In the genomic region with DNA sequence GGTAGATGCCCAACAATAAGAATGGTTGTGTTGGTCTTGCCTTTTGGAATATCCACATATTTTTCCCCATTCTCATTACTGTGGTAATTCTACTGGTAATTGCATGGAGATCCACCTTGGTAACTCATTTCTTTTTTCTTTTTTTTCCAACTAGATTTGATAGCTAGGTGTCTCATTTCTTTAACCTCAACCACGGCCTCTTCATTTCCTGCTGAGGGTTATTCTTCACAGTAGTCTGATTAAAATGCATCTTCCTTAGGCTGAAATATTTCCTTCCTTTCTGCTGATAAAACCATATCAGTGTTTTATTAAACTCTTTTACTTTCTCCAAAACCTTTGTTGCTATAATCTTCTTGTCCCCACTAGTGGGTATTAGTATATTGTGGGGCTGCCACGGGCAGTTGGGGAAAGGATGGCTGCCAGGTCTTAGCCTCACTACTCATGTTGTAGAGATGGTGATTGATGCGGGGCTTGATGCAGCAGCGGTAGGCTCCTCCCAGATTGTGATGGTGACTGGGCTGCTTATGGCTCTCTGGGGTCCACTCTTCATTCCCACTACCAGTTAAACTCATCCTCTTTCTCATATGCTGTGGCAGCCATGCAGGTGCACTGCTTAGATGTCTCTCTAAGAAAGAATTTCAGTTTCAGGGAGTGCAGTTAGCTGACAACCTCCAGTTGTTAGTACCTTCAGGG, we compare ENCODE assay signal across 13 cellular contexts. TPM values are rescaled to one million over a fixed set of nuclear protein-coding genes. Genes with fewer than 3 reads are reported as not detected.
A peak's percentile ranks its signal among the peaks of the same experiment; 100 is the strongest.
DNase-seq lines count a peak whose midpoint lies in the region; ATAC-seq and TF ChIP-seq lines count a peak whose summit lies in the region.
"Had no signal": no experiment of that assay in that cellular context is flagged by ENCODE, and none has a peak within 500 bp of the region (broad histone marks: within the 10 kb centered on the region; RNA-seq: fewer than 3 reads in every experiment).

No MANE protein-coding gene starts in this region.

- DNase-seq in activated T-cell treated with anti-CD3 and anti-CD28 coated beads, Interleukin-2, amount 50 U/mL, for 24 hours = no peak
- DNase-seq in activated T-cell treated with anti-CD3 and anti-CD28 coated beads for 4 hours = no peak
- DNase-seq in WTC11 (ENCODE audit: low spot score) = no peak
- DNase-seq in stimulated activated naive CD4-positive, alpha-beta T cell treated with Interleukin-2 at 50 U/mL for 16 hours (lab: John Stamatoyannopoulos, UW) = no peak
- no peak for DNase-seq in anterior cingulate cortex (lab: John Stamatoyannopoulos, UW)
- no peak for DNase-seq in GM19240 (ENCODE audit: insufficient read length, low spot score)
- DNase-seq: ACHN, hippocampal formation, IMR-90, NCI-H82 had no signal

- peaks cover 64% of the 10 kb centered on the region for H3K4me1 Mint-ChIP-seq in activated T-cell treated with anti-CD3 and anti-CD28 coated beads, Interleukin-2, amount 50 U/mL, for 24 hours (ENCODE audit: low read depth)
- H3K4me1 Mint-ChIP-seq in WTC11 = peaks cover 4% of the 10 kb centered on the region; the same call in 1 of the 2 replicates
- H3K4me1 Mint-ChIP-seq in stimulated activated naive CD8-positive, alpha-beta T cell treated with anti-CD3 and anti-CD28 coated beads, Interleukin-15, Interleukin-2, amounts not matched to agents 100 ng/mL and 50 ng/mL, for 24 hours (ENCODE audit: low read depth) = peaks cover 54% of the 10 kb centered on the region
- H3K4me1 Mint-ChIP-seq: neural crest cell had no signal

- no peak for TF ChIP-seq CTCF in WTC11 (IDR thresholded peaks at IDR 0.05)

- H3K36me3 Mint-ChIP-seq in activated T-cell treated with anti-CD3 and anti-CD28 coated beads, Interleukin-2, amount 50 U/mL, for 24 hours (ENCODE audit: low read depth) = peaks cover 37% of the 10 kb centered on the region
- H3K36me3 Mint-ChIP-seq in WTC11 = no peaks in the 10 kb centered on the region
- H3K36me3 Mint-ChIP-seq in stimulated activated naive CD8-positive, alpha-beta T cell treated with anti-CD3 and anti-CD28 coated beads, Interleukin-15, Interleukin-2, amounts not matched to agents 100 ng/mL and 50 ng/mL, for 24 hours (ENCODE audit: low read depth) = peaks cover 23% of the 10 kb centered on the region

- no peaks in the 10 kb centered on the region for H3K9me3 Mint-ChIP-seq in activated T-cell treated with anti-CD3 and anti-CD28 coated beads, Interleukin-2, amount 50 U/mL, for 24 hours
- no peaks in the 10 kb centered on the region for H3K9me3 Mint-ChIP-seq in WTC11
- no peaks in the 10 kb centered on the region for H3K9me3 Mint-ChIP-seq in stimulated activated naive CD8-positive, alpha-beta T cell treated with anti-CD3 and anti-CD28 coated beads, Interleukin-15, Interleukin-2, amounts not matched to agents 100 ng/mL and 50 ng/mL, for 24 hours

- H3K27ac Mint-ChIP-seq in activated T-cell treated with anti-CD3 and anti-CD28 coated beads, Interleukin-2, amount 50 U/mL, for 24 hours = peak overlapping the region; percentile 79
- H3K27ac Mint-ChIP-seq in WTC11 = peak overlapping the region; percentile 41
- peak overlapping the region; percentile 81 for H3K27ac Mint-ChIP-seq in stimulated activated naive CD8-positive, alpha-beta T cell treated with anti-CD3 and anti-CD28 coated beads, Interleukin-15, Interleukin-2, amounts not matched to agents 100 ng/mL and 50 ng/mL, for 24 hours

- POLR2A ChIA-PET in WTC11 (lab: Charles Lee) = no interaction called here

- no peaks in the 10 kb centered on the region for H3K27me3 Mint-ChIP-seq in activated T-cell treated with anti-CD3 and anti-CD28 coated beads, Interleukin-2, amount 50 U/mL, for 24 hours
- H3K27me3 Mint-ChIP-seq in WTC11 (ENCODE audit: low read depth) = no peaks in the 10 kb centered on the region
- no peaks in the 10 kb centered on the region for H3K27me3 Mint-ChIP-seq in stimulated activated naive CD8-positive, alpha-beta T cell treated with anti-CD3 and anti-CD28 coated beads, Interleukin-15, Interleukin-2, amounts not matched to agents 100 ng/mL and 50 ng/mL, for 24 hours

- ATAC-seq in HG02840 (IDR thresholded peaks at IDR 0.05; ENCODE audit: low FRiP score, unreplicated experiment) = peak; percentile 66
- no peak for ATAC-seq in WTC11

- CTCF ChIA-PET in WTC11 (lab: Charles Lee) = no interaction called here

- H3K4me3 Mint-ChIP-seq in activated T-cell treated with anti-CD3 and anti-CD28 coated beads, Interleukin-2, amount 50 U/mL, for 24 hours = peak overlapping the region; percentile 18
- no peak overlapping the region for H3K4me3 Mint-ChIP-seq in WTC11
- H3K4me3 Mint-ChIP-seq in stimulated activated naive CD8-positive, alpha-beta T cell treated with anti-CD3 and anti-CD28 coated beads, Interleukin-15, Interleukin-2, amounts not matched to agents 100 ng/mL and 50 ng/mL, for 24 hours = peak overlapping the region; percentile 11
- H3K4me3 Mint-ChIP-seq: neural crest cell had no signal

TF ChIP-seq in WTC11, 78 proteins besides CTCF, POLR2A, EP300 and RAD21 (continues in another document):
- TF ChIP-seq NR3C1 (CRISPR knock-in tag; conservative IDR thresholded peaks at IDR 0.05; ENCODE audit: low read depth) = no peak
- TF ChIP-seq FOXJ3 (CRISPR knock-in tag; IDR thresholded peaks at IDR 0.05; ENCODE audit: borderline replicate concordance) = no peak
- no peak for TF ChIP-seq ZNF317 (CRISPR knock-in tag; IDR thresholded peaks at IDR 0.05; ENCODE audit: borderline replicate concordance, low read depth)
- TF ChIP-seq, protein P1, sequence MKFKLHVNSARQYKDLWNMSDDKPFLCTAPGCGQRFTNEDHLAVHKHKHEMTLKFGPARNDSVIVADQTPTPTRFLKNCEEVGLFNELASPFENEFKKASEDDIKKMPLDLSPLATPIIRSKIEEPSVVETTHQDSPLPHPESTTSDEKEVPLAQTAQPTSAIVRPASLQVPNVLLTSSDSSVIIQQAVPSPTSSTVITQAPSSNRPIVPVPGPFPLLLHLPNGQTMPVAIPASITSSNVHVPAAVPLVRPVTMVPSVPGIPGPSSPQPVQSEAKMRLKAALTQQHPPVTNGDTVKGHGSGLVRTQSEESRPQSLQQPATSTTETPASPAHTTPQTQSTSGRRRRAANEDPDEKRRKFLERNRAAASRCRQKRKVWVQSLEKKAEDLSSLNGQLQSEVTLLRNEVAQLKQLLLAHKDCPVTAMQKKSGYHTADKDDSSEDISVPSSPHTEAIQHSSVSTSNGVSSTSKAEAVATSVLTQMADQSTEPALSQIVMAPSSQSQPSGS (CRISPR knock-in tag; IDR thresholded peaks at IDR 0.05; ENCODE audit: borderline replicate concordance, low read depth) = no peak
- no peak for TF ChIP-seq ERG (CRISPR knock-in tag; IDR thresholded peaks at IDR 0.05)
- no peak for TF ChIP-seq FOXK1 (CRISPR knock-in tag; IDR thresholded peaks at IDR 0.05)
- TF ChIP-seq, protein P2, sequence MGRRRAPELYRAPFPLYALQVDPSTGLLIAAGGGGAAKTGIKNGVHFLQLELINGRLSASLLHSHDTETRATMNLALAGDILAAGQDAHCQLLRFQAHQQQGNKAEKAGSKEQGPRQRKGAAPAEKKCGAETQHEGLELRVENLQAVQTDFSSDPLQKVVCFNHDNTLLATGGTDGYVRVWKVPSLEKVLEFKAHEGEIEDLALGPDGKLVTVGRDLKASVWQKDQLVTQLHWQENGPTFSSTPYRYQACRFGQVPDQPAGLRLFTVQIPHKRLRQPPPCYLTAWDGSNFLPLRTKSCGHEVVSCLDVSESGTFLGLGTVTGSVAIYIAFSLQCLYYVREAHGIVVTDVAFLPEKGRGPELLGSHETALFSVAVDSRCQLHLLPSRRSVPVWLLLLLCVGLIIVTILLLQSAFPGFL (CRISPR knock-in tag; IDR thresholded peaks at IDR 0.05; ENCODE audit: borderline replicate concordance) = no peak
- no peak for TF ChIP-seq KAT7 (CRISPR knock-in tag; IDR thresholded peaks at IDR 0.05; ENCODE audit: borderline replicate concordance)
- no peak for TF ChIP-seq AFF4 (CRISPR knock-in tag; IDR thresholded peaks at IDR 0.05; ENCODE audit: borderline replicate concordance)
- TF ChIP-seq TP53 (CRISPR knock-in tag; IDR thresholded peaks at IDR 0.05) = no peak

RNA-seq across cellular contexts. Expression of gene KIF2A, which starts 35.9 kb away (rescaled TPM):
- total RNA-seq in WTC11 (2021) = 68.0 to 77.8 TPM (median 72.6 TPM) in 3 replicates
